In genomic region chr6:112150363-112150762, GRCh38 we compare ENCODE assay signal across 12 cellular contexts.
DNase-seq lines count a peak whose midpoint lies in the region; ATAC-seq, FAIRE-seq and TF ChIP-seq lines count a peak whose summit lies in the region.
"Had no signal": no experiment of that assay in that cellular context is flagged by ENCODE, and none has a peak within 500 bp of the region (broad histone marks: within the 10 kb centered on the region; RNA-seq: fewer than 3 reads in every experiment).

No MANE protein-coding gene starts in this region.

- H3K4me3 ChIP-seq in HEK293 (ENCODE audit: low read depth, low read length) (no peak overlapping the region), H1 (ENCODE audit: extremely low read depth in 1 of 4, insufficient read depth in 2 of 4, low read depth in 3 of 4, low read length in 4 of 4) (no peak overlapping the region), mucosa of descending colon (no peak overlapping the region)

- H3K79me2 ChIP-seq in H1 (ENCODE audit: control insufficient read depth in 1 of 2, insufficient read depth in 2 of 2, low read length in 2 of 2), result no peaks in the 10 kb centered on the region

- no peak overlapping the region for H2AK5ac ChIP-seq in H1 (ENCODE audit: low read depth, low read length)

- ATAC-seq in mucosa of descending colon (peak; percentile 29), GM18502 (IDR thresholded peaks at IDR 0.05; ENCODE audit: poor library complexity, unreplicated experiment) (no peak), HG03045 (IDR thresholded peaks at IDR 0.05; ENCODE audit: unreplicated experiment) (no peak)

- H3K36me3 ChIP-seq in HEK293 (ENCODE audit: control insufficient read depth in 2 of 2, insufficient read depth in 1 of 2, low read length in 2 of 2), result no peaks in the 10 kb centered on the region
- no peaks in the 10 kb centered on the region for H3K36me3 ChIP-seq in H1 (ENCODE audit: control insufficient read depth in 2 of 4, insufficient read depth in 4 of 4, low read length in 3 of 4)
- no peaks in the 10 kb centered on the region for H3K36me3 ChIP-seq in mucosa of descending colon (ENCODE audit: low read depth)
- H3K36me3 ChIP-seq: neutrophil had no signal

- H2BK20ac ChIP-seq in H1 (ENCODE audit: low read length), result no peak overlapping the region

- TF ChIP-seq CTCF in HEK293 (tag by site-specific recombination; IDR thresholded peaks at IDR 0.05) (no peak), H1 (IDR thresholded peaks at IDR 0.05; ENCODE audit: control extremely low read depth in 1 of 3, insufficient read depth in 1 of 3, low read depth in 1 of 3, low read length in 3 of 3) (no peak), mucosa of descending colon (IDR thresholded peaks at IDR 0.05) (no peak), GM10248 (IDR thresholded peaks at IDR 0.05; ENCODE audit: control extremely low read depth, extremely low read depth, low read depth, missing control alignments) (no peak)

- H3K79me1 ChIP-seq in H1 (ENCODE audit: low read depth, low read length), result no peaks in the 10 kb centered on the region

- H3K23ac ChIP-seq in H1 (ENCODE audit: insufficient read length), result no peak overlapping the region

- no peaks in the 10 kb centered on the region for H3K23me2 ChIP-seq in H1 (ENCODE audit: low read depth, low read length)

- H2BK15ac ChIP-seq in H1 (ENCODE audit: low read length), result no peak overlapping the region

- no peak overlapping the region; the same call in 1 of the 2 replicates for H2AFZ ChIP-seq in H1 (ENCODE audit: low read length)

- no peak overlapping the region for H3K4me2 ChIP-seq in H1 (ENCODE audit: insufficient read depth in 1 of 2, low read depth in 2 of 2, low read length in 2 of 2)

- POLR2A ChIA-PET in HEK293 (lab: Yijun Ruan, JAX) (no interaction called here), H1 (lab: Charles Lee; ENCODE audit: partially characterized antibody) (no interaction called here), GM10248 (lab: Yijun Ruan, JAX) (no interaction called here)

- FAIRE-seq in H1 (lab: Jason Lieb, UNC), result peak; percentile 42

- no peak for TF ChIP-seq POLR2A in H1 (IDR thresholded peaks at IDR 0.05; ENCODE audit: control extremely low read depth in 1 of 2, low read depth in 2 of 2, low read length in 2 of 2)

- H3K27ac ChIP-seq in HEK293 (ENCODE audit: extremely low read depth, low read depth, low read length), result no peak overlapping the region
- H3K27ac ChIP-seq in H1 (ENCODE audit: low read depth, low read length), result no peak overlapping the region
- H3K27ac ChIP-seq: neutrophil, VCaP had no signal

- no peak overlapping the region for H3K18ac ChIP-seq in H1 (ENCODE audit: extremely low read depth, low read length)

- H4K20me1 ChIP-seq in H1 (replicated peaks in 1 of 2; ENCODE audit: control insufficient read depth in 1 of 2, insufficient read depth in 2 of 2, low read length in 2 of 2), result no peaks in the 10 kb centered on the region

- H3K9me3 ChIP-seq in HEK293 (ENCODE audit: control insufficient read depth, insufficient read depth, low read depth, low read length), result no peaks in the 10 kb centered on the region
- H3K9me3 ChIP-seq in H1 (ENCODE audit: insufficient read depth in 2 of 2, low read depth in 1 of 2, low read length in 1 of 2), result no peaks in the 10 kb centered on the region
- no peaks in the 10 kb centered on the region for H3K9me3 ChIP-seq in mucosa of descending colon
- H3K9me3 ChIP-seq: neutrophil had no signal

- no peak overlapping the region for H3K14ac ChIP-seq in H1 (ENCODE audit: insufficient read length)

- no peaks in the 10 kb centered on the region for H3K27me3 ChIP-seq in H1 (replicated peaks in 1 of 4; ENCODE audit: control insufficient read depth in 3 of 4, extremely low read depth in 1 of 4, insufficient read depth in 3 of 4, low read length in 3 of 4)
- H3K27me3 ChIP-seq: neutrophil had no signal

- CTCF ChIA-PET in HEK293 (lab: Yijun Ruan, JAX) (interaction anchor here (1.7 kb wide), 1 partner anchor 13 kb away, joined by 14 read pairs; no protein-coding TSS in a partner anchor), H1 (lab: Charles Lee; ENCODE audit: partially characterized antibody) (interaction anchor here (2.1 kb wide), 1 partner anchor 12 kb away, joined by 9 read pairs; no protein-coding TSS in a partner anchor), GM10248 (lab: Yijun Ruan, JAX) (interaction anchor here (1.1 to 1.2 kb wide), 2 partner anchors 10 to 12 kb away, joined by 3 read pairs; no protein-coding TSS in a partner anchor)

- no peak overlapping the region for H2BK12ac ChIP-seq in H1 (ENCODE audit: low read depth, low read length)

- 81% methylated on average over 5 of the region's 5 CpGs; no CpG with 5 or more reads in 1 of the 2 experiments for WGBS in H1 (ENCODE audit: extremely low coverage in 1 of 2, insufficient coverage in 1 of 2, insufficient read length in 1 of 2, insufficient replicate concordance in 2 of 2, low coverage in 1 of 2, low lambda C conversion rate in 2 of 2, missing lambda C conversion rate in 1 of 2), 2 experiments

- no peak overlapping the region for H2BK120ac ChIP-seq in H1 (replicated peaks; ENCODE audit: low read depth, low read length)

- H3K4me1 ChIP-seq in HEK293 (ENCODE audit: control insufficient read depth, insufficient read depth, low read length) (no peaks in the 10 kb centered on the region), H1 (replicated peaks in 1 of 4; ENCODE audit: control insufficient read depth in 3 of 4, insufficient read depth in 4 of 4, low read length in 3 of 4) (no peaks in the 10 kb centered on the region), mucosa of descending colon (ENCODE audit: low read depth) (no peaks in the 10 kb centered on the region)

- H4K91ac ChIP-seq in H1 (replicated peaks; ENCODE audit: insufficient read length, low read length), result no peak overlapping the region

- no peak overlapping the region for H2BK5ac ChIP-seq in H1 (ENCODE audit: low read depth, low read length)

- H3K9ac ChIP-seq in H1 (replicated peaks in 1 of 4; ENCODE audit: extremely low read depth in 1 of 4, low read depth in 3 of 4, low read length in 3 of 4), result no peak overlapping the region

- intact Hi-C loops in mucosa of descending colon (cut with DNase I, micrococcal nuclease), result no loop called here

- TF ChIP-seq RAD21 in H1 (IDR thresholded peaks at IDR 0.05 in 1 of 2, conservative IDR thresholded peaks at IDR 0.05 in 1 of 2; ENCODE audit: low read depth in 2 of 2, low read length in 2 of 2), result no peak

- DNase-seq in AG08395 (ENCODE audit: low spot score) (peak; percentile 18), H1 (ENCODE audit: low read depth in 1 of 2, low spot score in 2 of 2) (no peak), mucosa of descending colon (no peak), GM10248 (ENCODE audit: extremely low spot score) (no peak), NCI-H526 (lab: John Stamatoyannopoulos, UW) (no peak)
- DNase-seq: NCI-H1417 treated with DMSO at 0.1 percent for 48 hours; stimulated activated CD4-positive, alpha-beta T cell treated with anti-CD3 and anti-CD28 coated beads, Interleukin-4, amount 100 ng/mL, for 4 hours had no signal

- no peak overlapping the region for H3K4ac ChIP-seq in H1 (replicated peaks; ENCODE audit: insufficient read length, low read depth, low read length)

- no peak overlapping the region for H3K56ac ChIP-seq in H1 (replicated peaks; ENCODE audit: insufficient read length, low read depth, low read length)

- TF ChIP-seq EP300 in H1 (IDR thresholded peaks at IDR 0.05; ENCODE audit: borderline replicate concordance in 1 of 2, low read depth in 2 of 2, low read length in 2 of 2), result no peak

- no peak overlapping the region for H4K8ac ChIP-seq in H1 (ENCODE audit: extremely low read depth, insufficient read depth, low read length)

- no peak overlapping the region for H4K5ac ChIP-seq in H1 (ENCODE audit: insufficient read length, low read depth, low read length)

TF ChIP-seq in HEK293, 187 proteins besides CTCF, POLR2A, EP300 and RAD21:
- TF ChIP-seq SETDB1 (IDR thresholded peaks at IDR 0.05; ENCODE audit: insufficient read length, low read length) (no peak), ZBTB17 (tag by site-specific recombination; IDR thresholded peaks at IDR 0.05) (peak; percentile 78), SCRT2 (tag by site-specific recombination; IDR thresholded peaks at IDR 0.05) (peak; percentile 70), KLF1 (tag by site-specific recombination; IDR thresholded peaks at IDR 0.05) (0 out of 2 replicates have a peak, but pooled peaks have one; percentile 30), TRIM28 (IDR thresholded peaks at IDR 0.05; ENCODE audit: borderline replicate concordance, low read length) (peak; percentile 17; the same call in 1 of the 2 replicates), ZNF664 (tag by site-specific recombination; IDR thresholded peaks at IDR 0.05) (no peak), KLF9 (tag by site-specific recombination; IDR thresholded peaks at IDR 0.05; ENCODE audit: low read depth) (no peak), ZFHX2 (tag by site-specific recombination; conservative IDR thresholded peaks at IDR 0.05) (peak; percentile 32; the same call in 1 of the 2 replicates), ZNF596 (tag by site-specific recombination; IDR thresholded peaks at IDR 0.05) (no peak)

TF ChIP-seq in H1, 55 proteins besides CTCF, POLR2A, EP300 and RAD21 (continues in another document):
- no peak for TF ChIP-seq MAX (IDR thresholded peaks at IDR 0.05)
- no peak for TF ChIP-seq ATF2 (IDR thresholded peaks at IDR 0.05; ENCODE audit: low read length)
- no peak for TF ChIP-seq NANOG (IDR thresholded peaks at IDR 0.05; ENCODE audit: insufficient read depth, low read depth, low read length, poor library complexity, severe bottlenecking)
- no peak for TF ChIP-seq ZNF274 (IDR thresholded peaks at IDR 0.05; ENCODE audit: borderline replicate concordance, extremely low read depth, low read length)
- TF ChIP-seq NRF1 (IDR thresholded peaks at IDR 0.05; ENCODE audit: low read depth, low read length), result no peak
- TF ChIP-seq TAF1 (IDR thresholded peaks at IDR 0.05; ENCODE audit: low read depth, low read length), result no peak
- no peak for TF ChIP-seq BCL11A (IDR thresholded peaks at IDR 0.05; ENCODE audit: low read depth in 2 of 2, low read length in 2 of 2)
- TF ChIP-seq BRCA1 (IDR thresholded peaks at IDR 0.05; ENCODE audit: low read depth, low read length), result no peak
- no peak for TF ChIP-seq TAF7 (optimal IDR thresholded peaks at IDR 0.05; ENCODE audit: borderline replicate concordance, low read depth, low read length)
